Comparison of ENCODE assay signal across 8 cellular contexts in genomic region chr20:49915380-49916145, GRCh38. TPM values are rescaled to one million over a fixed set of nuclear protein-coding genes. Genes with fewer than 3 reads are reported as not detected.
DNase-seq lines count a peak whose midpoint lies in the region; ATAC-seq and TF ChIP-seq lines count a peak whose summit lies in the region.

Gene SPATA2, minus strand, starts transcription at chr20:49915529. Its CDS starts 7,039 bp downstream, at chr20:49908490.

- H3K4ac ChIP-seq in trophoblast cell (ENCODE audit: low read depth, low read length) = peak within 1 kb of the TSS; percentile 83

- H3K23ac ChIP-seq in trophoblast cell (ENCODE audit: low read length) = no peak within 1 kb of the TSS

- TF ChIP-seq POLR2A in transverse colon (IDR thresholded peaks at IDR 0.05) = peak; percentile 83

- intact Hi-C loops in cardiac septum (cut with DNase I) (no loop called here), transverse colon (cut with DNase I; ENCODE audit: low total_unique reads) (no loop called here)

- H3K14ac ChIP-seq in trophoblast cell (ENCODE audit: low read length) = peak within 1 kb of the TSS; percentile 98

- H3K27ac ChIP-seq in SU-DHL-6 (ENCODE audit: low read depth, low read length) (peak within 1 kb of the TSS; percentile 94), trophoblast cell (ENCODE audit: low read depth, low read length) (peak within 1 kb of the TSS; percentile 95), transverse colon (peak within 1 kb of the TSS; percentile 96 to 99 (median 97))

- no peaks in the 10 kb centered on the region for H3K9me2 ChIP-seq in SU-DHL-6 (replicated peaks; ENCODE audit: insufficient read depth, low read length)

- ATAC-seq in HG02642 (IDR thresholded peaks at IDR 0.05; ENCODE audit: poor library complexity, unreplicated experiment) = peak; percentile 91

- H4K12ac ChIP-seq in trophoblast cell (ENCODE audit: low read depth, low read length) = peak within 1 kb of the TSS; percentile 95

- H3K4me2 ChIP-seq in SU-DHL-6 (ENCODE audit: low read depth, low read length, poor library complexity, severe bottlenecking) = peak within 1 kb of the TSS; percentile 73
- H3K4me2 ChIP-seq in trophoblast cell (ENCODE audit: low read length) = peak within 1 kb of the TSS; percentile 68

- H2BK5ac ChIP-seq in trophoblast cell (ENCODE audit: low read depth, low read length, poor library complexity) = peak within 1 kb of the TSS; percentile 99

- TF ChIP-seq EP300 in transverse colon (IDR thresholded peaks at IDR 0.05; ENCODE audit: low read depth) = no peak

- H3K79me2 ChIP-seq in SU-DHL-6 (ENCODE audit: insufficient read depth, low read length) (peaks cover 33% of the 10 kb centered on the region), trophoblast cell (ENCODE audit: control insufficient read depth, insufficient read depth, low read length, poor library complexity) (peaks cover 8% of the 10 kb centered on the region)

- in situ Hi-C loops in transverse colon (cut with MboI; ENCODE audit: low pct_ligation_motif_present in 1 of 4, low pct_unique_long_range_greater_than_20kb in 1 of 4, low sequenced_read_pairs in 3 of 4) = no loop called here

- H4K20me1 ChIP-seq in SU-DHL-6 (ENCODE audit: low read depth, low read length) = no peaks in the 10 kb centered on the region

- no peaks in the 10 kb centered on the region for H3K9me3 ChIP-seq in SU-DHL-6 (ENCODE audit: insufficient read depth, low read length)
- no peaks in the 10 kb centered on the region for H3K9me3 ChIP-seq in trophoblast cell (ENCODE audit: insufficient read depth, low read depth, low read length)
- H3K9me3 ChIP-seq in transverse colon = no peaks in the 10 kb centered on the region

- H3F3A ChIP-seq in SU-DHL-6 (ENCODE audit: insufficient read depth) = no peaks in the 10 kb centered on the region

- H3K4me3 ChIP-seq in GM12864 (ENCODE audit: low read depth, low read length) (peak within 1 kb of the TSS; percentile 95), SU-DHL-6 (ENCODE audit: insufficient read depth, low read length, poor library complexity, severe bottlenecking) (peak within 1 kb of the TSS; percentile 90), trophoblast cell (ENCODE audit: low read depth, low read length) (peak within 1 kb of the TSS; percentile 92), transverse colon (peak within 1 kb of the TSS; percentile 86 to 98 (median 95))

- peaks cover 7% of the 10 kb centered on the region for H3K79me1 ChIP-seq in trophoblast cell (ENCODE audit: low read length)

- H3K4me1 ChIP-seq in trophoblast cell (ENCODE audit: control insufficient read depth in 1 of 2, insufficient read depth in 2 of 2, low read length in 2 of 2) (peaks cover 6 to 9% of the 10 kb centered on the region in 2 experiments), transverse colon (peaks cover 19 to 57% (median 42%) of the 10 kb centered on the region in 4 donors)

- no CpG with 5 or more reads among the region's 69 CpGs for WGBS in trophoblast cell (ENCODE audit: extremely low coverage, insufficient coverage, insufficient read length)
- WGBS in transverse colon (ENCODE audit: low coverage in 1 of 2), 2 donors = 0% methylated on average over 45 of the region's 69 CpGs; no CpG with 5 or more reads in 1 of the 2 donors

- peak within 1 kb of the TSS; percentile 99 for H4K91ac ChIP-seq in trophoblast cell (ENCODE audit: low read depth, low read length)

- H2BK120ac ChIP-seq in trophoblast cell (ENCODE audit: insufficient read depth, low read length, poor library complexity) = peak within 1 kb of the TSS; percentile 100

- peak; percentile 90 for DNase-seq in GM12864 (ENCODE audit: low read depth)
- peak; percentile 90 for DNase-seq in NCI-H1105 treated with DMSO at 0.1 percent for 48 hours (lab: John Stamatoyannopoulos, UW)
- peak; percentile 73 for DNase-seq in activated naive CD8-positive, alpha-beta T cell treated with anti-CD3 and anti-CD28 coated beads, Interleukin-2, amount 50 U/mL, for 16 hours (ENCODE audit: low read depth, low spot score)
- DNase-seq in cardiac septum (ENCODE audit: low spot score) = peak; percentile 95
- peak; percentile 96 to 98 for DNase-seq in trophoblast cell
- DNase-seq in transverse colon = peak; percentile 97

- no peaks in the 10 kb centered on the region for H3K36me3 ChIP-seq in SU-DHL-6 (ENCODE audit: low read length)
- no peaks in the 10 kb centered on the region for H3K36me3 ChIP-seq in trophoblast cell (ENCODE audit: control insufficient read depth in 1 of 2, insufficient read depth in 2 of 2, low read length in 2 of 2)
- H3K36me3 ChIP-seq in transverse colon = no peaks in the 10 kb centered on the region

- H3K9ac ChIP-seq in SU-DHL-6 (ENCODE audit: low read length) = peak within 1 kb of the TSS; percentile 78
- peak within 1 kb of the TSS; percentile 79 for H3K9ac ChIP-seq in trophoblast cell (ENCODE audit: low read length)

- H2BK12ac ChIP-seq in trophoblast cell (ENCODE audit: low read length) = no peak within 1 kb of the TSS

- H2AK5ac ChIP-seq in trophoblast cell (ENCODE audit: low read length) = peak within 1 kb of the TSS; percentile 13

- H3K18ac ChIP-seq in trophoblast cell (ENCODE audit: low read length) = peak within 1 kb of the TSS; percentile 91

- H2AFZ ChIP-seq in SU-DHL-6 (ENCODE audit: low read depth, low read length, severe bottlenecking) (peak within 1 kb of the TSS; percentile 91), trophoblast cell (ENCODE audit: insufficient read depth, low read length, poor library complexity) (peak within 1 kb of the TSS; percentile 98)

- H3K27me3 ChIP-seq in SU-DHL-6 (ENCODE audit: low read length) (no peaks in the 10 kb centered on the region), trophoblast cell (ENCODE audit: insufficient read depth, low read length) (no peaks in the 10 kb centered on the region), transverse colon (no peaks in the 10 kb centered on the region)

- TF ChIP-seq CTCF in GM12864 (IDR thresholded peaks at IDR 0.05; ENCODE audit: low read depth, low read length, missing control alignments) = no peak
- TF ChIP-seq CTCF in SU-DHL-6 (IDR thresholded peaks at IDR 0.05; ENCODE audit: insufficient read depth, low read length, poor library complexity, severe bottlenecking) = no peak
- no peak for TF ChIP-seq CTCF in transverse colon (IDR thresholded peaks at IDR 0.05)

- H4K8ac ChIP-seq in trophoblast cell (ENCODE audit: low read depth, low read length) = peak within 1 kb of the TSS; percentile 99

RNA-seq across cellular contexts. Expression of gene SPATA2, which starts in this region (rescaled TPM):
- total RNA-seq in cardiac septum (4.9 TPM), transverse colon (10 to 100 TPM in 3 of 4 donors, 1 to 10 TPM in 1; 4.0 to 40.0 (median 17.2) TPM)
- 8.8 and 9.0 TPM in 2 replicates for polyA plus RNA-seq in trophoblast cell (2013)

Comparison
In these comparisons a context has a peak if more than half of its experiments do, and no peak if none do; other contexts are left out.
1. Peak in every context shown above with its lines: DNase-seq, ATAC-seq, H3K4me3 ChIP-seq and H3K27ac ChIP-seq.